1 cellular context compared by ENCODE assay signal in the genomic region with DNA sequence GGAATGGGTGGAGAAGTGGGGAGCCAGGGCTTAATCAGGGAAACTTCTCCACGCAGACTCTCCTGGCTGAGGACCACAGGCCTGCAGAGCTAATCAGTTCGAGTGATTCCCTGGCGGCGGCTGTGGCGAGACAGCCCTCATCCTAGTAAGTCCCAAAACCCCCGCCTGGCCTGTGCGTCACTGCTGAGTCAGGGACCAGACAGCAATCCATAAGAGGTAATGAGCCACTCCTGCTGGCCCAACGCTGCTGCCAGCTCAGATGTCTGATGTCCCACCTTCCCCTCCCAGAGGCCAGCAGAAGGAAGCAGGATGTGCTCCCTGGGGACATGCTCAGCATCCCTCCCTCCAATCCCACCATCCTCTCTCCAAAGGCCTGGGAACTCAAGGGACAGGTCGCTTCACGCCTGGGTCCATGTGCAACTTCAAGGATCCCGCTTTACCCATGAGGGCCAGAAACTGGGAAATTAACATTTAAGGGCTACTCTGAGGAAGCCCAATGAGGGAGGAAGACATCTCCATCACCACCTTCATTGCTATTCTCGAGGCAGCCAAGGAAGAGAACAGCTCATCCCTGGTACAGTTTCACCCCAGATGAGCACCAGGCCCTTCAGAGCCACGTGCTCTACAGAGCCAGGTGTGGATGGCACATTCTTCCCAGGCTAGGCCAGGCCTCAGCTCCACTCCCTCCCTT.
TF ChIP-seq lines count a peak whose summit lies in the region.

No MANE protein-coding gene starts in this region.

TF ChIP-seq in HepG2, 621 proteins besides CTCF, POLR2A, EP300 and RAD21:
- TF ChIP-seq ZMYM3 (CRISPR knock-in tag; IDR thresholded peaks at IDR 0.05) (no peak), AGO2 (optimal IDR thresholded peaks at IDR 0.05; ENCODE audit: low read depth, low read length) (peak; percentile 48), SALL1 (CRISPR knock-in tag; IDR thresholded peaks at IDR 0.05) (0 out of 2 replicates have a peak, but pooled peaks have one; percentile 19)
